Comparison of ENCODE assay signal across 8 cellular contexts in genomic region chr16:19266774-19267173, GRCh38. TPM values are rescaled to one million over a fixed set of nuclear protein-coding genes. Genes with fewer than 3 reads are reported as not detected.
"Had no signal": no experiment of that assay in that cellular context is flagged by ENCODE, and none has a peak within 500 bp of the region (broad histone marks: within the 10 kb centered on the region; RNA-seq: fewer than 3 reads in every experiment).

No MANE protein-coding gene starts in this region.

- H3K27ac Mint-ChIP-seq: IgD-negative memory B cell had no signal

- H3K4me3 ChIP-seq: GM23248 had no signal

- H2AFZ ChIP-seq: GM23248 had no signal

- H3K9ac ChIP-seq: GM23248 had no signal

- ATAC-seq: HepG2 had no signal

- H3K27ac ChIP-seq: GM23248 had no signal

- DNase-seq: GM23248, GOT3, H7, HCEC 1CT, KG1 had no signal

- H3K4me3 Mint-ChIP-seq: IgD-negative memory B cell had no signal

- H3K27me3 Mint-ChIP-seq: IgD-negative memory B cell had no signal

- H3K36me3 Mint-ChIP-seq: IgD-negative memory B cell had no signal

RNA-seq across cellular contexts. Expression of gene CLEC19A, which starts 18.8 kb away (rescaled TPM):
- total RNA-seq: GM23248, HepG2, HT-29 had no signal
- polyA plus RNA-seq: GM23248, HepG2, IgD-negative memory B cell had no signal
